Comparison of ENCODE assay signal across 1 cellular context in genomic region chr3:195164573-195165263, GRCh38.
A peak's percentile ranks its signal among the peaks of the same experiment; 100 is the strongest.
TF ChIP-seq lines count a peak whose summit lies in the region.

No MANE protein-coding gene starts in this region.

TF ChIP-seq in K562, 482 proteins besides CTCF, POLR2A, EP300 and RAD21 (continued from another document and continues in another):
- TF ChIP-seq PRDM10 (IDR thresholded peaks at IDR 0.05; ENCODE audit: partially characterized antibody) (peak; percentile 96), ZNF445 (CRISPR knock-in tag; IDR thresholded peaks at IDR 0.05; ENCODE audit: low read depth) (0 out of 2 replicates have a peak, but pooled peaks have one; percentile 34), ZNF347 (CRISPR knock-in tag; IDR thresholded peaks at IDR 0.05; ENCODE audit: low read depth) (peak; percentile 52; the same call in 1 of the 2 replicates), CXXC5 (CRISPR knock-in tag; IDR thresholded peaks at IDR 0.05) (peak; percentile 49), HDAC6 (IDR thresholded peaks at IDR 0.05; ENCODE audit: low read depth, low read length) (no peak), BACH1 (tag; IDR thresholded peaks at IDR 0.05) (peak; percentile 88), CLOCK (CRISPR knock-in tag; IDR thresholded peaks at IDR 0.05; ENCODE audit: borderline replicate concordance) (peak; percentile 32; the same call in 1 of the 2 replicates), ZNF583 (CRISPR knock-in tag; IDR thresholded peaks at IDR 0.05) (peak; percentile 24; the same call in 1 of the 2 replicates), ZC3H8 (IDR thresholded peaks at IDR 0.05) (no peak), ZNF655 (CRISPR knock-in tag; IDR thresholded peaks at IDR 0.05) (no peak), LEF1 (IDR thresholded peaks at IDR 0.05) (peak; percentile 72; the same call in 1 of the 2 replicates), ZEB2 (IDR thresholded peaks at IDR 0.05) (peak; percentile 25; the same call in 1 of the 2 replicates), ZNF175 (CRISPR knock-in tag; IDR thresholded peaks at IDR 0.05; ENCODE audit: low read depth) (0 out of 2 replicates have a peak, but pooled peaks have one; percentile 88), GATAD2B (IDR thresholded peaks at IDR 0.05; ENCODE audit: borderline replicate concordance) (0 out of 2 replicates have a peak, but pooled peaks have one; percentile 59), ZNF592 (IDR thresholded peaks at IDR 0.05) (peak; percentile 97), ATF1 (CRISPR knock-in tag; IDR thresholded peaks at IDR 0.05) (no peak), ATF1 (tag; IDR thresholded peaks at IDR 0.05) (peak; percentile 40; the same call in 1 of the 2 replicates), HDAC8 (tag; IDR thresholded peaks at IDR 0.05) (peak; percentile 79), MEIS2 (IDR thresholded peaks at IDR 0.05; ENCODE audit: partially characterized antibody) (peak; percentile 96), ELF4 (CRISPR knock-in tag; IDR thresholded peaks at IDR 0.05) (peak; percentile 76), GTF2E2 (tag; IDR thresholded peaks at IDR 0.05) (0 out of 2 replicates have a peak, but pooled peaks have one; percentile 4), HDGF (IDR thresholded peaks at IDR 0.05) (no peak), GABPB2 (CRISPR knock-in tag; conservative IDR thresholded peaks at IDR 0.05) (no peak), PHF20 (IDR thresholded peaks at IDR 0.05; ENCODE audit: partially characterized antibody) (no peak), ATF7 (IDR thresholded peaks at IDR 0.05) (peak; percentile 72; the same call in 1 of the 2 replicates), JUND (IDR thresholded peaks at IDR 0.05; ENCODE audit: borderline replicate concordance, low read depth, low read length) (peak; percentile 28; the same call in 1 of the 2 replicates), JUND (tag; IDR thresholded peaks at IDR 0.05; ENCODE audit: borderline replicate concordance, low read depth, low read length) (peak; percentile 77; the same call in 1 of the 3 replicates), ZBTB11 (CRISPR knock-in tag; IDR thresholded peaks at IDR 0.05) (peak in 1 of 3 experiments; percentile 35; a peak in 1 of 6 replicates), PHTF2 (CRISPR knock-in tag; IDR thresholded peaks at IDR 0.05) (no peak), FOXA3 (CRISPR knock-in tag; conservative IDR thresholded peaks at IDR 0.05 in 1 of 2, IDR thresholded peaks at IDR 0.05 in 1 of 2) (peak; percentile 85 to 95), NFXL1 (CRISPR knock-in tag; IDR thresholded peaks at IDR 0.05) (peak; percentile 63; the same call in 1 of the 2 replicates), PKNOX1 (IDR thresholded peaks at IDR 0.05) (peak; percentile 78), ETV5 (CRISPR knock-in tag; IDR thresholded peaks at IDR 0.05; ENCODE audit: low read depth) (peak; percentile 39; the same call in 1 of the 2 replicates), ZKSCAN3 (CRISPR knock-in tag; IDR thresholded peaks at IDR 0.05) (0 out of 2 replicates have a peak, but pooled peaks have one; percentile 5), PREB (CRISPR knock-in tag; IDR thresholded peaks at IDR 0.05) (0 out of 2 replicates have a peak, but pooled peaks have one; percentile 3), GATAD2A (IDR thresholded peaks at IDR 0.05) (0 out of 2 replicates have a peak, but pooled peaks have one; percentile 29), KLF6 (CRISPR knock-in tag; IDR thresholded peaks at IDR 0.05; ENCODE audit: borderline replicate concordance) (peak; percentile 79; the same call in 1 of the 2 replicates), MECOM (CRISPR knock-in tag; IDR thresholded peaks at IDR 0.05) (peak; percentile 68), ZNF830 (CRISPR knock-in tag; IDR thresholded peaks at IDR 0.05) (0 out of 2 replicates have a peak, but pooled peaks have one; percentile 26), ETV1 (tag; conservative IDR thresholded peaks at IDR 0.05; ENCODE audit: low read depth) (no peak; the same call in 1 of the 2 replicates), USF2 (CRISPR knock-in tag; IDR thresholded peaks at IDR 0.05) (no peak), ZFP1 (CRISPR knock-in tag; IDR thresholded peaks at IDR 0.05) (no peak), GABPB1 (CRISPR knock-in tag; IDR thresholded peaks at IDR 0.05) (no peak), ZNF76 (CRISPR knock-in tag; IDR thresholded peaks at IDR 0.05; ENCODE audit: borderline replicate concordance) (peak; percentile 56; the same call in 1 of the 2 replicates), MIER1 (IDR thresholded peaks at IDR 0.05; ENCODE audit: low read depth) (no peak), SMARCC2 (IDR thresholded peaks at IDR 0.05; ENCODE audit: low read depth) (peak; percentile 32; the same call in 1 of the 2 replicates)
